Comparison of ENCODE assay signal across 23 cellular contexts in the genomic region with DNA sequence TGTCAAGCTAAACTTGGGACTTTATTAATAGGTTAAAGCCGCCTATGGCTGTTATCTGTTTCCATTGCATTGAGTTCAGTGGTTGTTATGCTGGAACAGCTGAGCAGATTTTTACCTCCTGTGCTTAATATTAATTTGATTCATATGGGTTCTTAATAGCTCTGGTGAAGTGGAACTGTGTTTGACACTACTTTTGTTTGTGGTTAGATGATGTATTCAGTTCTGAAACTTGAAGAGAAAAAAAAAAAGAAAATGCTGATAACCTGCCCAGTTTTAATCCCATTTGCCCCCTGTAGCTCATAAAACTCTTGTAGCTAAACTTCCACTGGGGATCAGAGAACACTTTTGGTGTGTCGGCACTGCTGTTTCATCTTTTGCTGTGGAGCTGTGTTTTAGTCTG.
A peak's percentile ranks its signal among the peaks of the same experiment; 100 is the strongest.
DNase-seq lines count a peak whose midpoint lies in the region; ATAC-seq and TF ChIP-seq lines count a peak whose summit lies in the region.
"Had no signal": no experiment of that assay in that cellular context is flagged by ENCODE, and none has a peak within 500 bp of the region (broad histone marks: within the 10 kb centered on the region; RNA-seq: fewer than 3 reads in every experiment).

No MANE protein-coding gene starts in this region.

- H3K9me2 ChIP-seq in DOHH2 (replicated peaks; ENCODE audit: control insufficient read depth, low read length) (no peaks in the 10 kb centered on the region), MM.1S (replicated peaks; ENCODE audit: insufficient read depth, low read length) (no peaks in the 10 kb centered on the region)

- H3K9me3 ChIP-seq in DOHH2 (ENCODE audit: control insufficient read depth, insufficient read depth, low read length) (no peaks in the 10 kb centered on the region; the same call in 1 of the 2 replicates), MM.1S (replicated peaks; ENCODE audit: insufficient read depth, low read length) (no peaks in the 10 kb centered on the region)
- H3K9me3 ChIP-seq: A549, BE2C had no signal

- no peak overlapping the region for H3K9ac ChIP-seq in MM.1S (ENCODE audit: low read length)

- TF ChIP-seq CTCF in DOHH2 (IDR thresholded peaks at IDR 0.05; ENCODE audit: low read depth, low read length, poor library complexity, severe bottlenecking), result no peak
- TF ChIP-seq CTCF in MM.1S (IDR thresholded peaks at IDR 0.05; ENCODE audit: low read length), result no peak
- no peak for TF ChIP-seq CTCF in GM10266 (IDR thresholded peaks at IDR 0.05; ENCODE audit: control insufficient read depth, insufficient read depth, low read depth, missing control alignments)

- peaks cover 61% of the 10 kb centered on the region for H3K4me1 ChIP-seq in DOHH2 (ENCODE audit: control insufficient read depth, low read length)
- peaks cover 10% of the 10 kb centered on the region for H3K4me1 ChIP-seq in MM.1S (ENCODE audit: low read length)
- H3K4me1 ChIP-seq: A549, BE2C had no signal

- no peaks in the 10 kb centered on the region for H3K27me3 Mint-ChIP-seq in memory B cell
- H3K27me3 Mint-ChIP-seq: T-helper 17 cell had no signal

- peaks cover 24% of the 10 kb centered on the region for H3K36me3 Mint-ChIP-seq in memory B cell

- no peak overlapping the region for H3K4me3 Mint-ChIP-seq in memory B cell
- H3K4me3 Mint-ChIP-seq: T-helper 17 cell had no signal

- H3K4me2 ChIP-seq in DOHH2 (ENCODE audit: low read length), result peak overlapping the region; percentile 20
- H3K4me2 ChIP-seq in MM.1S (ENCODE audit: low read depth, low read length), result peak overlapping the region; percentile 27; the same call in 1 of the 2 replicates
- H3K4me2 ChIP-seq: A549, PC-9 had no signal

- DNase-seq in MM.1S (peak; percentile 7), memory B cell (ENCODE audit: low spot score in 2 of 2) (no peak), HPDE6-E6E7 (ENCODE audit: extremely low spot score) (no peak), GM10266 (ENCODE audit: extremely low spot score) (no peak)
- DNase-seq: BE2C, DMS53, EL, GF-D8, IMR-90, Karpas-422, NCI-H1417, NCI-H1694 treated with DMSO at 0.1 percent for 48 hours, NCI-H446 treated with DMSO at 0.1 percent for 48 hours, NCI-H526 treated with DMSO at 0.1 percent for 48 hours, PC-9, RPMI8226, SHP77, SW 1271, T-helper 17 cell had no signal

- H3K36me3 ChIP-seq in DOHH2 (ENCODE audit: control insufficient read depth, low read length) (no peaks in the 10 kb centered on the region), MM.1S (replicated peaks; ENCODE audit: insufficient read depth, low read length) (no peaks in the 10 kb centered on the region)
- H3K36me3 ChIP-seq: BE2C had no signal

- no peaks in the 10 kb centered on the region for H3K27me3 ChIP-seq in DOHH2 (ENCODE audit: control insufficient read depth, low read length)
- no peaks in the 10 kb centered on the region for H3K27me3 ChIP-seq in MM.1S (replicated peaks; ENCODE audit: insufficient read depth, low read length)
- H3K27me3 ChIP-seq: BE2C had no signal

- H3K9me3 Mint-ChIP-seq in memory B cell, result peaks cover 5% of the 10 kb centered on the region

- H3K4me1 Mint-ChIP-seq in memory B cell, result peaks cover 49% of the 10 kb centered on the region

- H3K27ac ChIP-seq in DOHH2 (ENCODE audit: low read depth, low read length) (peak overlapping the region; percentile 24), MM.1S (ENCODE audit: low read length) (no peak overlapping the region)
- H3K27ac ChIP-seq: A549, PC-9 had no signal

- H3K79me2 ChIP-seq in DOHH2 (ENCODE audit: control insufficient read depth, low read length) (no peaks in the 10 kb centered on the region), MM.1S (ENCODE audit: low read length) (no peaks in the 10 kb centered on the region)

- H3F3A ChIP-seq in DOHH2 (ENCODE audit: control insufficient read depth, insufficient read depth), result 0 out of 2 replicates have a peak, but pooled peaks cover 3% of the 10 kb centered on the region
- no peaks in the 10 kb centered on the region for H3F3A ChIP-seq in MM.1S (ENCODE audit: insufficient read depth, low read length)

- H3K4me3 ChIP-seq in DOHH2 (ENCODE audit: low read length), result no peak overlapping the region
- no peak overlapping the region for H3K4me3 ChIP-seq in MM.1S (ENCODE audit: low read length)
- H3K4me3 ChIP-seq: A549, PC-9 had no signal

- ATAC-seq in GM18520 (IDR thresholded peaks at IDR 0.05; ENCODE audit: unreplicated experiment), result peak; percentile 41
- ATAC-seq in memory B cell (ENCODE audit: low read depth), result peak; percentile 31
- ATAC-seq in HG02642 (IDR thresholded peaks at IDR 0.05; ENCODE audit: poor library complexity, unreplicated experiment), result no peak
- ATAC-seq: A549, T-helper 17 cell had no signal

- no peak overlapping the region for H3K27ac Mint-ChIP-seq in memory B cell
- H3K27ac Mint-ChIP-seq: T-helper 17 cell had no signal

- H2AFZ ChIP-seq in MM.1S (ENCODE audit: low read length), result no peak overlapping the region
- H2AFZ ChIP-seq: PC-9 had no signal

- H4K20me1 ChIP-seq in DOHH2 (ENCODE audit: control insufficient read depth, insufficient read depth, low read depth, low read length) (no peaks in the 10 kb centered on the region), MM.1S (ENCODE audit: insufficient read depth, low read length) (no peaks in the 10 kb centered on the region)
